ENCODE assay signal across 19 cellular contexts in the genomic region with DNA sequence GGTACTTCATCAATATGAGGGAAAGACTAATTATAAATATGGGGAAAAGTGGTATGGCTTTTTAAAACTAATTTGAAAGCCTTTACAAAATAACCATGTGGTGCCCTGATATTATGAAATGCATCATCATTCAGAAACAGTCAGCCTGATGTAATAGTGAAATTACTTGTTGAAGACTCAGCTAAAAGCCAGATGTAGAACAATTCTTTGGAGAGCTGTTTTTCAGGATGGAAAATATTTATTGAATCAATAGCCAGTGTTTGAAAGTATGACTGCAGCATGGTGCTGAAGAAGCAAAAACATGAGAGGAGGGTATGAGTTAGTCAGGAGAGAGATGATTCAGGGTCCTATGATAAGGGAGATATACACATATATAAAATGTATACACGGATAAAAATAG.
A peak's percentile ranks its signal among the peaks of the same experiment; 100 is the strongest.
DNase-seq lines count a peak whose midpoint lies in the region; TF ChIP-seq lines count a peak whose summit lies in the region.
"Had no signal": no experiment of that assay in that cellular context is flagged by ENCODE, and none has a peak within 500 bp of the region (broad histone marks: within the 10 kb centered on the region; RNA-seq: fewer than 3 reads in every experiment).

No MANE protein-coding gene starts in this region.

- no peak overlapping the region for H3K4me3 ChIP-seq in cardiac fibroblast (replicated peaks in 1 of 2; ENCODE audit: low read depth in 2 of 2, low read length in 2 of 2)
- no peak overlapping the region for H3K4me3 ChIP-seq in fibroblast of the aortic adventitia (ENCODE audit: low read depth, low read length)
- H3K4me3 ChIP-seq: GM12878 had no signal

- in situ Hi-C loops in ACHN (cut with HindIII; ENCODE audit: low pct_ligation_motif_present, low pct_unique_long_range_greater_than_20kb, low sequenced_read_pairs), result no loop called here

- TF ChIP-seq CTCF in cardiac fibroblast (IDR thresholded peaks at IDR 0.05; ENCODE audit: low read depth, low read length), result no peak
- no peak for TF ChIP-seq CTCF in fibroblast of the aortic adventitia (IDR thresholded peaks at IDR 0.05; ENCODE audit: insufficient read depth, low read length)

- peak; percentile 28 for DNase-seq in AG20443 (ENCODE audit: low spot score)
- DNase-seq in HS-5 (ENCODE audit: low read depth), result peak; percentile 18
- peak; percentile 3 to 49 for DNase-seq in cardiac fibroblast (ENCODE audit: low read depth in 2 of 2)
- DNase-seq in fibroblast of the aortic adventitia (ENCODE audit: low read depth), result peak; percentile 69
- no peak for DNase-seq in HT-29 (ENCODE audit: low spot score)
- no peak for DNase-seq in ACHN
- no peak for DNase-seq in T-helper 1 cell
- no peak for DNase-seq in activated CD8-positive, alpha-beta memory T cell treated with anti-CD3 and anti-CD28 coated beads, Interleukin-2, amount 50 U/mL, for 48 hours
- DNase-seq: C1 segment of cervical spinal cord, DMS79, Karpas-422, NCI-H1048, NCI-H1436, NCI-H1930, NCI-H226, NCI-H524 treated with DMSO at 0.1 percent for 48 hours, RPMI8226, SIG-M5 had no signal

Comparison
In these comparisons a context has a peak if more than half of its experiments do, and no peak if none do; other contexts are left out.
1. DNase-seq: peak in AG20443 (single experiment), HS-5 (single experiment), cardiac fibroblast (2 of 2) and fibroblast of the aortic adventitia (single experiment); none in HT-29 (single experiment), ACHN (single experiment), T-helper 1 cell (0 of 5) and activated CD8-positive, alpha-beta memory T cell treated with anti-CD3 and anti-CD28 coated beads, Interleukin-2, amount 50 U/mL, for 48 hours (single experiment).